Comparison of ENCODE assay signal across 10 cellular contexts in genomic region chr11:72719551-72719950, GRCh38. TPM values are rescaled to one million over a fixed set of nuclear protein-coding genes. Genes with fewer than 3 reads are reported as not detected.
DNase-seq lines count a peak whose midpoint lies in the region; ATAC-seq and TF ChIP-seq lines count a peak whose summit lies in the region.
"Had no signal": no experiment of that assay in that cellular context is flagged by ENCODE, and none has a peak within 500 bp of the region (broad histone marks: within the 10 kb centered on the region; RNA-seq: fewer than 3 reads in every experiment).

No MANE protein-coding gene starts in this region.

- intact Hi-C loops in psoas muscle (cut with DNase I) = no loop called here

- DNase-seq in GM06990 (ENCODE audit: extremely low read depth, insufficient read length) (no peak), fibroblast of the aortic adventitia (ENCODE audit: low read depth) (no peak), psoas muscle (peak in 1 of 2 donors; percentile 8), SW480 (ENCODE audit: low spot score) (no peak), SJCRH30 (no peak)
- DNase-seq: NCI-H1436 had no signal

- no peaks in the 10 kb centered on the region for H4K20me1 ChIP-seq in SU-DHL-6 (ENCODE audit: low read depth, low read length)

- H3K27me3 ChIP-seq in GM06990 (replicated peaks; ENCODE audit: control insufficient read depth, insufficient read depth, low read length) (no peaks in the 10 kb centered on the region), SU-DHL-6 (ENCODE audit: low read length) (no peaks in the 10 kb centered on the region), psoas muscle (ENCODE audit: insufficient read depth in 3 of 3, low read length in 2 of 3) (no peaks in the 10 kb centered on the region), SJCRH30 (no peaks in the 10 kb centered on the region)
- H3K27me3 ChIP-seq: SJSA1 had no signal

- H2AFZ ChIP-seq in SU-DHL-6 (ENCODE audit: low read depth, low read length, severe bottlenecking) = no peak overlapping the region

- peak overlapping the region; percentile 80 for H3K4me2 ChIP-seq in SU-DHL-6 (ENCODE audit: low read depth, low read length, poor library complexity, severe bottlenecking)

- H3K9me2 ChIP-seq in SU-DHL-6 (replicated peaks; ENCODE audit: insufficient read depth, low read length) = no peaks in the 10 kb centered on the region

- 71 to 79% (median 76%) methylated on average over 4 of the region's 4 CpGs for WGBS in psoas muscle, 3 donors

- no peaks in the 10 kb centered on the region for H3K9me3 ChIP-seq in SU-DHL-6 (ENCODE audit: insufficient read depth, low read length)
- H3K9me3 ChIP-seq in psoas muscle = no peaks in the 10 kb centered on the region
- H3K9me3 ChIP-seq in SJCRH30 (replicated peaks) = no peaks in the 10 kb centered on the region
- H3K9me3 ChIP-seq: SJSA1 had no signal

- peak overlapping the region; percentile 78; the same call in 1 of the 2 replicates for H3K9ac ChIP-seq in SU-DHL-6 (ENCODE audit: low read length)

- TF ChIP-seq CTCF in GM06990 (IDR thresholded peaks at IDR 0.05; ENCODE audit: insufficient read depth, low read length, poor library complexity, severe bottlenecking) (no peak), SU-DHL-6 (IDR thresholded peaks at IDR 0.05; ENCODE audit: insufficient read depth, low read length, poor library complexity, severe bottlenecking) (no peak), fibroblast of the aortic adventitia (IDR thresholded peaks at IDR 0.05; ENCODE audit: insufficient read depth, low read length) (no peak), psoas muscle (IDR thresholded peaks at IDR 0.05) (no peak)

- peaks cover 54% of the 10 kb centered on the region for H3K79me2 ChIP-seq in SU-DHL-6 (ENCODE audit: insufficient read depth, low read length)

- H3K4me1 ChIP-seq in psoas muscle (peaks cover 49% of the 10 kb centered on the region), SJCRH30 (peaks cover 5% of the 10 kb centered on the region; the same call in 1 of the 2 replicates)

- H3K36me3 ChIP-seq in GM06990 (ENCODE audit: control insufficient read depth, insufficient read depth, low read length) = peaks cover 19% of the 10 kb centered on the region
- no peaks in the 10 kb centered on the region for H3K36me3 ChIP-seq in SU-DHL-6 (ENCODE audit: low read length)
- no peaks in the 10 kb centered on the region for H3K36me3 ChIP-seq in psoas muscle (ENCODE audit: insufficient read depth in 1 of 2, low read depth in 1 of 2)
- no peaks in the 10 kb centered on the region for H3K36me3 ChIP-seq in SJCRH30
- H3K36me3 ChIP-seq: SJSA1 had no signal

- H3K27ac ChIP-seq in SU-DHL-6 (ENCODE audit: low read depth, low read length) (no peak overlapping the region), psoas muscle (peak overlapping the region; percentile 89), SJCRH30 (no peak overlapping the region)
- H3K27ac ChIP-seq: SJSA1 had no signal

- no peaks in the 10 kb centered on the region for H3F3A ChIP-seq in SU-DHL-6 (ENCODE audit: insufficient read depth)

- peak overlapping the region; percentile 77 for H3K4me3 ChIP-seq in GM06990 (replicated peaks; ENCODE audit: low read depth, low read length)
- H3K4me3 ChIP-seq in SU-DHL-6 (ENCODE audit: insufficient read depth, low read length, poor library complexity, severe bottlenecking) = no peak overlapping the region
- peak overlapping the region; percentile 82 for H3K4me3 ChIP-seq in fibroblast of the aortic adventitia (ENCODE audit: low read depth, low read length)
- peak overlapping the region; percentile 76 for H3K4me3 ChIP-seq in psoas muscle
- H3K4me3 ChIP-seq in SJCRH30 = no peak overlapping the region
- H3K4me3 ChIP-seq: SJSA1 had no signal

- ATAC-seq in psoas muscle (no peak), HG02571 (IDR thresholded peaks at IDR 0.05; ENCODE audit: unreplicated experiment) (no peak), HG03095 (IDR thresholded peaks at IDR 0.05; ENCODE audit: unreplicated experiment) (no peak)

RNA-seq across cellular contexts. Expression of gene ARAP1, which starts 32.7 kb away (rescaled TPM):
- total RNA-seq in fibroblast of the aortic adventitia (ENCODE audit: low replicate concordance) (66.9 and 184 TPM in 2 replicates), psoas muscle (10 to 100 TPM; 16.0 to 27.5 (median 18.9) TPM)
- polyA plus RNA-seq in psoas muscle = 10 to 100 TPM; 16.8 to 19.8 (median 17.5) TPM
- 19.0 and 22.1 TPM in 2 replicates for total RNA-seq in SJCRH30 (2014; rRNA removed; shearing (Covaris generic))

RNA-seq across cellular contexts. Expression of gene PDE2A, which starts 45.3 kb away (rescaled TPM):
- total RNA-seq in fibroblast of the aortic adventitia (ENCODE audit: low replicate concordance) (0.41 TPM in 1 of 2 replicates, not detected in the other), psoas muscle (10 to 100 TPM in 2 of 4 donors, 1 to 10 TPM in 2; 6.0 to 20.1 (median 10.1) TPM)
- polyA plus RNA-seq in psoas muscle = 10 to 100 TPM in 1 of 3 donors, 1 to 10 TPM in 2; 6.9 to 16.6 (median 7.6) TPM
- 0.15 and 0.24 TPM in 2 replicates for total RNA-seq in SJCRH30 (2014; rRNA removed; shearing (Covaris generic))
- total RNA-seq: SJSA1 had no signal

Comparison
In these comparisons a context has a peak if more than half of its experiments do, and no peak if none do; other contexts are left out.
1. H3K4me3 ChIP-seq: peak in GM06990 (single experiment), fibroblast of the aortic adventitia (single experiment) and psoas muscle (single experiment); none in SU-DHL-6 (single experiment) and SJCRH30 (single experiment).